8 cellular contexts compared by ENCODE assay signal in the genomic region with DNA sequence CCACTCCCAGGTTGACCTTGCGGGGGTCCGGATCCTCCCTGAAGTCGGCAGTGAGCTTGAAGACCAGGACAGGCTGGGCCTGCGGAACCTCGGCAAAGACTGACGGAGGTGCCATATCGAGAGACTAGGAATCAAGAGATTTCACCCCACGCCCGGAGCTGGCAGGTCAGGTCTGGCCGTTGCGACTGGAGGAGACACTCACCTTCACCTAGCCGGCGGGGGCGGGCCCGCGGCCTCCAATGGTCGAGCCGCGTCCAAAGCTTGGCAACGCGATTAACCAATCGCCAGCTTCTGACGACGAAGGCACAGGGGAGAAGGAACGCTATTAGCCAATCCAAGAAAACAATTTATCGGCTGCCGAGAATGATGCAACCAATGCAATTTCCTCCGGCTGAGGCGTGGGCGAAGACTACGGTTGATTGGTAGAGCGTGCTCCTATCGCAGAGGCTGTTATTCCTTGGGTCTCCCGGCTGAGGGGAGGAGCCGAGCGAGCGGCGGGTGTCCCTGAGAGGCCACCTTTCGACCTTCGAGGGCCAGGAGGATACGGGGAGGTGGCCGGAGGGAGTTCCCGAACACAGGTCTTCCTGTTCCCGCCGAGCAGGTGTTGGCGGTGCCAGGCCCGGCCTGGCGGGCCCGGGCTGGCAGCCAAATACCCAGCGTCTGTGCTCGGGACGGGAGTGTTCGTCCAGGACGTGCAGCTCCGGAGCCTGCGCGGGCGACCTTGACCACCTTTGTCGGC. TPM values are rescaled to one million over a fixed set of nuclear protein-coding genes. Genes with fewer than 3 reads are reported as not detected.
DNase-seq lines count a peak whose midpoint lies in the region; ATAC-seq, FAIRE-seq and TF ChIP-seq lines count a peak whose summit lies in the region.

Gene GOT1 (minus strand): TSS at position 174 of the 739 bp plus-strand sequence. CDS start 59 bp downstream, at position 115.

- peak within 1 kb of the TSS; percentile 78 for H3K9ac ChIP-seq in OCI-LY3 (ENCODE audit: low read length)

- H3K27me3 ChIP-seq in OCI-LY3 (ENCODE audit: low read depth, low read length) = no peaks in the 10 kb centered on the region

- H3K4me3 ChIP-seq in OCI-LY3 (ENCODE audit: low read length) (peak within 1 kb of the TSS; percentile 92), mesodermal cell (ENCODE audit: extremely low read depth, insufficient read depth, low read length, poor library complexity, severe bottlenecking) (peak within 1 kb of the TSS; percentile 88)

- peak; percentile 95 for ATAC-seq in GM21515 (IDR thresholded peaks at IDR 0.05; ENCODE audit: unreplicated experiment)

- H3K27ac ChIP-seq in OCI-LY3 (ENCODE audit: low read length) = peak within 1 kb of the TSS; percentile 37
- H3K27ac ChIP-seq in mesodermal cell (ENCODE audit: low read depth, low read length, severe bottlenecking) = peak within 1 kb of the TSS; percentile 90

- 1% methylated on average over 51 to 59 of the region's 59 CpGs for WGBS in mesodermal cell (ENCODE audit: insufficient coverage in 2 of 2), 2 experiments

- peak within 1 kb of the TSS; percentile 95; the same call in 1 of the 2 replicates for H2AFZ ChIP-seq in OCI-LY3 (ENCODE audit: low read depth, low read length)

- FAIRE-seq in endometrium (lab: Jason Lieb, UNC) = peak; percentile 99

- peak within 1 kb of the TSS; percentile 98 for H3K4me2 ChIP-seq in OCI-LY3 (ENCODE audit: low read length)

- peaks cover 16% of the 10 kb centered on the region for H3K79me2 ChIP-seq in OCI-LY3 (ENCODE audit: low read length)

- TF ChIP-seq CTCF in OCI-LY3 (IDR thresholded peaks at IDR 0.05; ENCODE audit: low read depth, low read length) = no peak

- H3K36me3 ChIP-seq in OCI-LY3 (replicated peaks; ENCODE audit: low read depth, low read length) (no peaks in the 10 kb centered on the region), mesodermal cell (ENCODE audit: control insufficient read depth, insufficient read depth, low read length) (peaks cover 7% of the 10 kb centered on the region)

- H3K9me3 ChIP-seq in OCI-LY3 (ENCODE audit: insufficient read depth, low read length) (no peaks in the 10 kb centered on the region), mesodermal cell (ENCODE audit: control insufficient read depth, low read length) (no peaks in the 10 kb centered on the region)

- H3K4me1 ChIP-seq in OCI-LY3 (ENCODE audit: low read length) = peaks cover 12% of the 10 kb centered on the region
- no peaks in the 10 kb centered on the region for H3K4me1 ChIP-seq in mesodermal cell (ENCODE audit: control insufficient read depth, insufficient read depth, low read length, poor library complexity, severe bottlenecking)

- DNase-seq in D341Med (ENCODE audit: low spot score) (peak; percentile 89), HuH-7 (ENCODE audit: low spot score) (peak; percentile 94)
- peak; percentile 95 for DNase-seq in activated CD8-positive, alpha-beta memory T cell treated with anti-CD3 and anti-CD28 coated beads, Interleukin-2, amount 50 U/mL, for 48 hours
- peak; percentile 85 to 94 for DNase-seq in stimulated activated CD8-positive, alpha-beta memory T cell treated with anti-CD3 and anti-CD28 coated beads, Interleukin-15, amount 100 ng/mL, for 4 hours (ENCODE audit: low read depth in 2 of 2)

- no peaks in the 10 kb centered on the region for H4K20me1 ChIP-seq in OCI-LY3 (ENCODE audit: insufficient read depth, low read length)

RNA-seq across cellular contexts. Expression of gene GOT1, which starts in this region (rescaled TPM):
- 52.1 TPM for polyA plus RNA-seq in mesodermal cell (2013, experiment 1 of 2)
- 47.9 TPM for polyA plus RNA-seq in mesodermal cell (2013, experiment 2 of 2)

Comparison
In these comparisons a context has a peak if more than half of its experiments do, and no peak if none do; other contexts are left out.
1. Peak in every context shown above with its lines: DNase-seq, ATAC-seq, H3K4me3 ChIP-seq and H3K27ac ChIP-seq.